ENCODE assay signal across 11 cellular contexts in genomic region chr9:83472764-83473163, GRCh38.
A peak's percentile ranks its signal among the peaks of the same experiment; 100 is the strongest.
DNase-seq lines count a peak whose midpoint lies in the region; ATAC-seq and TF ChIP-seq lines count a peak whose summit lies in the region.
"Had no signal": no experiment of that assay in that cellular context is flagged by ENCODE, and none has a peak within 500 bp of the region (broad histone marks: within the 10 kb centered on the region; RNA-seq: fewer than 3 reads in every experiment).

No MANE protein-coding gene starts in this region.

- H3K36me3 ChIP-seq in gastroesophageal sphincter, result no peaks in the 10 kb centered on the region
- no peaks in the 10 kb centered on the region for H3K36me3 ChIP-seq in thyroid gland

- no peak for ATAC-seq in activated T-cell treated with anti-CD3 and anti-CD28 coated beads, Interleukin-2, amount 50 U/mL, for 4 hours
- no peak for ATAC-seq in T-cell (replicated peaks in 1 of 4)
- ATAC-seq in gastroesophageal sphincter, result no peak
- no peak for ATAC-seq in stimulated activated naive CD8-positive, alpha-beta T cell treated with anti-CD3 and anti-CD28 coated beads, Interleukin-15, amount 100 ng/mL, for 72 hours
- no peak for ATAC-seq in HG03135 (IDR thresholded peaks at IDR 0.05; ENCODE audit: unreplicated experiment)
- ATAC-seq: GM23338 had no signal

- intact Hi-C loops in thyroid gland (cut with DNase I), result no loop called here

- H3K4me1 Mint-ChIP-seq in activated T-cell treated with anti-CD3 and anti-CD28 coated beads, Interleukin-2, amount 50 U/mL, for 4 hours (ENCODE audit: low read depth), result peaks cover 22% of the 10 kb centered on the region
- peaks cover 15 to 22% (median 17%) of the 10 kb centered on the region in 3 donors for H3K4me1 Mint-ChIP-seq in T-cell
- H3K4me1 Mint-ChIP-seq in stimulated activated naive CD8-positive, alpha-beta T cell treated with anti-CD3 and anti-CD28 coated beads, Interleukin-15, amount 100 ng/mL, for 72 hours, result peaks cover 32% of the 10 kb centered on the region

- H3K27ac Mint-ChIP-seq in T-cell, result peak overlapping the region; percentile 67 to 79
- peak overlapping the region; percentile 45 to 59 for H3K27ac Mint-ChIP-seq in stimulated activated naive CD8-positive, alpha-beta T cell treated with anti-CD3 and anti-CD28 coated beads, Interleukin-15, amount 100 ng/mL, for 72 hours
- H3K27ac Mint-ChIP-seq: GM23338 had no signal

- no peak for TF ChIP-seq POLR2A in gastroesophageal sphincter (IDR thresholded peaks at IDR 0.05)
- no peak for TF ChIP-seq POLR2A in thyroid gland (IDR thresholded peaks at IDR 0.05)

- peak overlapping the region; percentile 52 for H3K4me3 Mint-ChIP-seq in activated T-cell treated with anti-CD3 and anti-CD28 coated beads, Interleukin-2, amount 50 U/mL, for 4 hours
- peak overlapping the region; percentile 51 to 67 (median 55) for H3K4me3 Mint-ChIP-seq in T-cell
- peak overlapping the region; percentile 73 to 75 for H3K4me3 Mint-ChIP-seq in stimulated activated naive CD8-positive, alpha-beta T cell treated with anti-CD3 and anti-CD28 coated beads, Interleukin-15, amount 100 ng/mL, for 72 hours
- H3K4me3 Mint-ChIP-seq: GM23338 had no signal

- H3K27me3 Mint-ChIP-seq in activated T-cell treated with anti-CD3 and anti-CD28 coated beads, Interleukin-2, amount 50 U/mL, for 4 hours (ENCODE audit: low read depth), result peaks cover 2% of the 10 kb centered on the region
- peaks cover 0 to 3% of the 10 kb centered on the region in 2 donors for H3K27me3 Mint-ChIP-seq in T-cell
- no peaks in the 10 kb centered on the region for H3K27me3 Mint-ChIP-seq in stimulated activated naive CD8-positive, alpha-beta T cell treated with anti-CD3 and anti-CD28 coated beads, Interleukin-15, amount 100 ng/mL, for 72 hours

- CTCF ChIA-PET in T-cell (lab: Charles Lee), result no interaction called here

- POLR2A ChIA-PET in T-cell (lab: Charles Lee), result no interaction called here

- H3K4me1 ChIP-seq in gastroesophageal sphincter (peaks cover 0 to 14% (median 5%) of the 10 kb centered on the region in 3 donors), thyroid gland (no peaks in the 10 kb centered on the region)

- H3K27ac ChIP-seq in gastroesophageal sphincter (peak overlapping the region in 3 of 4 donors; percentile 38 to 54 (median 38)), thyroid gland (no peak overlapping the region)

- TF ChIP-seq CTCF in gastroesophageal sphincter (IDR thresholded peaks at IDR 0.05) (no peak), thyroid gland (IDR thresholded peaks at IDR 0.05) (no peak)

- TF ChIP-seq EP300 in gastroesophageal sphincter (IDR thresholded peaks at IDR 0.05), result no peak

- H3K9me3 ChIP-seq in gastroesophageal sphincter, result no peaks in the 10 kb centered on the region
- no peaks in the 10 kb centered on the region for H3K9me3 ChIP-seq in thyroid gland

- H3K4me3 ChIP-seq in gastroesophageal sphincter, result no peak overlapping the region
- no peak overlapping the region for H3K4me3 ChIP-seq in thyroid gland (replicated peaks in 1 of 3)
- H3K4me3 ChIP-seq: GM23338 had no signal

- no peak for DNase-seq in activated T-cell treated with anti-CD3 and anti-CD28 coated beads, Interleukin-2, amount 50 U/mL, for 4 hours
- no peak for DNase-seq in activated T-cell treated with anti-CD3 and anti-CD28 coated beads for 4 hours
- DNase-seq in T-cell, result no peak
- no peak for DNase-seq in stimulated activated naive CD8-positive, alpha-beta T cell treated with anti-CD3 and anti-CD28 coated beads, Interleukin-15, amount 100 ng/mL, for 72 hours
- DNase-seq in OCI-M2 (lab: John Stamatoyannopoulos, UW; ENCODE audit: unreplicated experiment), result no peak
- no peak for DNase-seq in thyroid gland
- DNase-seq: Karpas-422, NCI-H526 had no signal

- no peaks in the 10 kb centered on the region for H3K27me3 ChIP-seq in gastroesophageal sphincter
- no peaks in the 10 kb centered on the region for H3K27me3 ChIP-seq in thyroid gland

- WGBS in gastroesophageal sphincter (ENCODE audit: low coverage in 1 of 2), 2 donors, result 77 to 82% methylated on average over 4 to 5 of the region's 5 CpGs
- WGBS in thyroid gland, 2 donors, result 88 to 94% methylated on average over 5 of the region's 5 CpGs

- H3K9me3 Mint-ChIP-seq in activated T-cell treated with anti-CD3 and anti-CD28 coated beads, Interleukin-2, amount 50 U/mL, for 4 hours, result no peaks in the 10 kb centered on the region
- H3K9me3 Mint-ChIP-seq in T-cell, result peaks cover 0 to 2% (median 0%) of the 10 kb centered on the region in 3 donors
- peaks cover 0 to 11% of the 10 kb centered on the region in 2 donors for H3K9me3 Mint-ChIP-seq in stimulated activated naive CD8-positive, alpha-beta T cell treated with anti-CD3 and anti-CD28 coated beads, Interleukin-15, amount 100 ng/mL, for 72 hours
- H3K9me3 Mint-ChIP-seq: GM23338 had no signal

- H3K36me3 Mint-ChIP-seq in activated T-cell treated with anti-CD3 and anti-CD28 coated beads, Interleukin-2, amount 50 U/mL, for 4 hours (ENCODE audit: insufficient read depth), result no peaks in the 10 kb centered on the region
- H3K36me3 Mint-ChIP-seq in T-cell, result peaks cover 3% of the 10 kb centered on the region

Comparison
In these comparisons a context has a peak if more than half of its experiments do, and no peak if none do; other contexts are left out.
1. H3K27ac ChIP-seq: peak in gastroesophageal sphincter (3 of 4); none in thyroid gland (0 of 3).
2. Peak in every context shown above with its lines, with median percentiles within 50 percentile points of each other: H3K4me3 Mint-ChIP-seq.